22 cellular contexts compared by ENCODE assay signal in genomic region chr7:112292162-112292561, GRCh38.
DNase-seq lines count a peak whose midpoint lies in the region; ATAC-seq, FAIRE-seq and TF ChIP-seq lines count a peak whose summit lies in the region.
"Had no signal": no experiment of that assay in that cellular context is flagged by ENCODE, and none has a peak within 500 bp of the region (broad histone marks: within the 10 kb centered on the region; RNA-seq: fewer than 3 reads in every experiment).

No MANE protein-coding gene starts in this region.

- H3F3A ChIP-seq in smooth muscle cell (ENCODE audit: low read depth) = no peaks in the 10 kb centered on the region

- H3K27ac ChIP-seq in K562 (ENCODE audit: extremely low read depth, low read depth, low read length) = no peak overlapping the region
- H3K27ac ChIP-seq in testis = no peak overlapping the region
- H3K27ac ChIP-seq in smooth muscle cell (ENCODE audit: low read depth) = no peak overlapping the region
- H3K27ac ChIP-seq: 22Rv1, A549, C4-2B, GM23248 had no signal

- BruUV-seq in K562 (replicated peaks; lab: Mats Ljungman, UMichigan) = no TSS peak

- intact Hi-C loops in K562 (cut with micrococcal nuclease) = no loop called here
- intact Hi-C loops in testis (cut with DNase I; ENCODE audit: low total_unique reads) = no loop called here

- TF ChIP-seq EP300 in K562 (IDR thresholded peaks at IDR 0.05; ENCODE audit: low read length) = no peak

- H3K4me1 ChIP-seq in K562 (replicated peaks in 1 of 2; ENCODE audit: control insufficient read depth in 2 of 2, insufficient read depth in 2 of 2, low read length in 2 of 2) (no peaks in the 10 kb centered on the region), testis (no peaks in the 10 kb centered on the region), smooth muscle cell (ENCODE audit: low read depth) (no peaks in the 10 kb centered on the region)
- H3K4me1 ChIP-seq: Caco-2 had no signal

- no peaks in the 10 kb centered on the region for H4K20me1 ChIP-seq in K562 (replicated peaks; ENCODE audit: control insufficient read depth, insufficient read depth, low read length)
- H4K20me1 ChIP-seq in smooth muscle cell (ENCODE audit: low read depth) = no peaks in the 10 kb centered on the region

- H3K9ac ChIP-seq in K562 (ENCODE audit: insufficient read depth in 1 of 2, low read depth in 2 of 2, low read length in 2 of 2) (no peak overlapping the region), smooth muscle cell (ENCODE audit: low read depth) (no peak overlapping the region)
- H3K9ac ChIP-seq: GM23248 had no signal

- H3K9me1 ChIP-seq in K562 (ENCODE audit: control insufficient read depth, insufficient read depth, low read length) = no peaks in the 10 kb centered on the region

- ATAC-seq in K562 = no peak
- ATAC-seq: A549, GM12878, HCT116, HepG2 had no signal

- peak; percentile 20 for FAIRE-seq in H54 (lab: Jason Lieb, UNC)
- no peak for FAIRE-seq in K562 (lab: Jason Lieb, UNC)
- FAIRE-seq: A549, D721Med, GM12878, HepG2 had no signal

- DNase-seq in DMS 273 (lab: John Stamatoyannopoulos, UW; ENCODE audit: unreplicated experiment) (peak; percentile 48), H54 (ENCODE audit: insufficient read length, low spot score) (no peak), K562 (ENCODE audit: extremely low read depth in 1 of 4, low spot score in 3 of 4) (no peak), testis (no peak), smooth muscle cell (lab: John Stamatoyannopoulos, UW; ENCODE audit: unreplicated experiment) (no peak)
- no peak for DNase-seq in activated T-cell treated with anti-CD3 and anti-CD28 coated beads, Interleukin-2, amount 50 U/mL, for 1 hour
- no peak for DNase-seq in activated CD4-positive, alpha-beta T cell treated with anti-CD3 and anti-CD28 coated beads for 1 hour
- DNase-seq: AML-193; Caco-2; CD4-positive, alpha-beta T cell; DMS79 treated with DMSO at 0.1 percent for 48 hours; GM23248; H7 had no signal

- H3K27me3 Mint-ChIP-seq in nephron (ENCODE audit: low read depth) = no peaks in the 10 kb centered on the region
- H3K27me3 Mint-ChIP-seq: CD4-positive, alpha-beta T cell; IgD-negative memory B cell had no signal

- CTCF ChIA-PET in K562 (lab: Yijun Ruan, JAX; ENCODE audit: low intra/inter-chr PET ratio) = no interaction called here

- no peak overlapping the region for H3K4me3 ChIP-seq in K562
- no peak overlapping the region for H3K4me3 ChIP-seq in testis
- H3K4me3 ChIP-seq in smooth muscle cell = no peak overlapping the region
- H3K4me3 ChIP-seq: A549, GM12878, GM23248 had no signal

- no peak for TF ChIP-seq CTCF in K562 (IDR thresholded peaks at IDR 0.05 in 2 of 3, conservative IDR thresholded peaks at IDR 0.05 in 1 of 3; ENCODE audit: insufficient read depth in 2 of 3, low read depth in 1 of 3, low read length in 3 of 3)
- no peak for TF ChIP-seq CTCF in nephron (IDR thresholded peaks at IDR 0.05; ENCODE audit: unreplicated experiment in 3 of 3)
- no peak for TF ChIP-seq CTCF in testis (IDR thresholded peaks at IDR 0.05)
- TF ChIP-seq CTCF in smooth muscle cell (IDR thresholded peaks at IDR 0.05; ENCODE audit: borderline replicate concordance, insufficient read depth, poor library complexity, severe bottlenecking) = no peak

- H3K4me2 ChIP-seq in K562 (ENCODE audit: insufficient read depth, low read length) (no peak overlapping the region), smooth muscle cell (no peak overlapping the region)
- H3K4me2 ChIP-seq: A549 had no signal

- no peaks in the 10 kb centered on the region for H3K9me3 ChIP-seq in K562 (replicated peaks; ENCODE audit: control insufficient read depth, insufficient read depth, low read depth, low read length)
- H3K9me3 ChIP-seq in testis = no peaks in the 10 kb centered on the region
- no peaks in the 10 kb centered on the region for H3K9me3 ChIP-seq in smooth muscle cell (replicated peaks; ENCODE audit: low read depth)
- H3K9me3 ChIP-seq: A549, Caco-2 had no signal

- H3K36me3 ChIP-seq in K562 (ENCODE audit: control insufficient read depth, insufficient read depth, low read length) (no peaks in the 10 kb centered on the region), testis (ENCODE audit: low read depth, missing control alignments) (no peaks in the 10 kb centered on the region), smooth muscle cell (ENCODE audit: low read depth) (no peaks in the 10 kb centered on the region)

- peaks cover 5% of the 10 kb centered on the region for H3K4me1 Mint-ChIP-seq in nephron
- H3K4me1 Mint-ChIP-seq: IgD-negative memory B cell had no signal

- no peak overlapping the region for H2AFZ ChIP-seq in K562 (ENCODE audit: low read depth, low read length)
- no peak overlapping the region for H2AFZ ChIP-seq in smooth muscle cell (ENCODE audit: low read depth)
- H2AFZ ChIP-seq: GM23248 had no signal

- peaks cover 4% of the 10 kb centered on the region for H3K36me3 Mint-ChIP-seq in nephron (ENCODE audit: low read depth)

- no peaks in the 10 kb centered on the region for H3K9me3 Mint-ChIP-seq in nephron
- H3K9me3 Mint-ChIP-seq: CD4-positive, alpha-beta T cell; IgD-negative memory B cell had no signal

- WGBS in K562 (ENCODE audit: insufficient coverage, low coverage, missing lambda C conversion rate) = 75% methylated on average over 1 of the region's 1 CpG
- 83 to 88% methylated on average over 1 of the region's 1 CpG for WGBS in testis, 2 donors
- 96% methylated on average over 1 of the region's 1 CpG for WGBS in smooth muscle cell (ENCODE audit: low lambda C conversion rate)

- no peak for TF ChIP-seq RAD21 in K562 (CRISPR knock-in tag; conservative IDR thresholded peaks at IDR 0.05 in 1 of 2, IDR thresholded peaks at IDR 0.05 in 1 of 2)

- no peak overlapping the region for H3K4me3 Mint-ChIP-seq in nephron
- H3K4me3 Mint-ChIP-seq: CD4-positive, alpha-beta T cell; IgD-negative memory B cell had no signal

- H3K79me2 ChIP-seq in K562 (ENCODE audit: control insufficient read depth, insufficient read depth, low read length) = no peaks in the 10 kb centered on the region
- no peaks in the 10 kb centered on the region for H3K79me2 ChIP-seq in smooth muscle cell (ENCODE audit: low read depth)

- POLR2A ChIA-PET in K562 (lab: Yijun Ruan, JAX) = no interaction called here

- TF ChIP-seq POLR2A in H54 (IDR thresholded peaks at IDR 0.05; ENCODE audit: low read depth, low read length) (no peak), K562 (conservative IDR thresholded peaks at IDR 0.05) (no peak), testis (IDR thresholded peaks at IDR 0.05) (no peak)

- peak overlapping the region in 2 of 3 experiments; percentile 33 to 43 for H3K27ac Mint-ChIP-seq in nephron
- H3K27ac Mint-ChIP-seq: CD4-positive, alpha-beta T cell; IgD-negative memory B cell had no signal

- H3K27me3 ChIP-seq in K562 (ENCODE audit: control insufficient read depth in 2 of 2, insufficient read depth in 2 of 2, low read length in 2 of 2) = no peaks in the 10 kb centered on the region
- no peaks in the 10 kb centered on the region for H3K27me3 ChIP-seq in testis
- H3K27me3 ChIP-seq in smooth muscle cell (ENCODE audit: low read depth) = no peaks in the 10 kb centered on the region

- in situ Hi-C loops in K562 (cut with MboI) = no loop called here

TF ChIP-seq in K562, 482 proteins besides CTCF, POLR2A, EP300 and RAD21:
- TF ChIP-seq NFE2L1 (tag; IDR thresholded peaks at IDR 0.05; ENCODE audit: borderline replicate concordance, low read depth) (no peak), TFE3 (CRISPR knock-in tag; IDR thresholded peaks at IDR 0.05) (peak; percentile 66), ZNF277 (CRISPR knock-in tag; IDR thresholded peaks at IDR 0.05; ENCODE audit: borderline replicate concordance) (0 out of 2 replicates have a peak, but pooled peaks have one; percentile 5)
TF ChIP-seq in K562: peak in this region for 2.
